ENCODE assay signal across 8 cellular contexts in the genomic region with DNA sequence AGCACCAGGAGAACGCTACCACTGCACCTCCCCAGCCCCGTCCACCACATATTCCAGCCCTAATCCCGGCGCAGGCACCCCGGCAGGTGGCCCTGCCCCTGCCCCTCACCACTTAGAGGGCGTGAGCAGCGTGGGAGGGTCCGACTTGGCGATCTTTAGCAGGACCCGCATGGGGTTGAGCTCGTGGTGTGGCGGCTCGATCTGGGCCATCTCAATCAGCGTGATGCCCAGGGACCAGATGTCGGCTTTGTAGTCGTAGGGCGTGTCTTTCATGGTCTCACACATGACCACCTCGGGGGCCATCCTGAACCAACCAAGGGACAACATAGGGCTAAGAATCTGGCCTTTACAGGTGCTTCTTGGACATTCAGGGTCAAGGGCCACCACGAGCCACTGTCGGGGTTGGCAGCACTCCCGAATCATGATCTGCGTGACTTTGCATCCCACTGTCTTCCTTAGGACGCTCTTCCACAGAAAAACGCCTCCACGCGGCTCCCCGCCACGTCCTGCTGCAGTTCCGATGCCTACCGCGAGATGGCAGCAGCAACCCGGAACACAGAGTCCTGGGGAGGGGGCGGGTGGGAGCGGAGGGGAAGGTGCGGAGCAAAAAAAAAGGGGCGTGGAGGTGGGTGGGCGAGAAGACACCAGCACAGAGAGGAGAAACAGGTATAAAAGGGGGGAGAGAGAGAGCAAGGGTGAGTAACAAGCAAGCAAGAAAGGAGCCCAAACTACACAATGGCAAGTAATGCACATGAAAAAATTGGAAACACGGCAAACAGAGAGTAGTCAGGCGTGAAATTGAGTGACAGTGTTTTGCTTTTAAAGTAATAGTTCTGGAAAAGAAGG.
DNase-seq lines count a peak whose midpoint lies in the region; ATAC-seq and TF ChIP-seq lines count a peak whose summit lies in the region.

No MANE protein-coding gene starts in this region.

- WGBS in esophagus muscularis mucosa: 21% methylated on average over 35 of the region's 39 CpGs

- H3K36me3 ChIP-seq in esophagus muscularis mucosa: peaks cover 0 to 38% (median 21%) of the 10 kb centered on the region in 4 donors

- H3K27ac ChIP-seq in esophagus muscularis mucosa (replicated peaks in 1 of 4): peak overlapping the region in 3 of 4 donors; percentile 38 to 70 (median 50)

- no peaks in the 10 kb centered on the region for H3K27me3 Mint-ChIP-seq in naive thymus-derived CD8-positive, alpha-beta T cell

- H3K27ac Mint-ChIP-seq in naive thymus-derived CD8-positive, alpha-beta T cell: peak overlapping the region; percentile 55 to 93 (median 88)

- peaks cover 21 to 61% (median 50%) of the 10 kb centered on the region in 4 donors for H3K4me1 Mint-ChIP-seq in naive thymus-derived CD8-positive, alpha-beta T cell

- no peaks in the 10 kb centered on the region for H3K9me3 ChIP-seq in esophagus muscularis mucosa

- TF ChIP-seq POLR2A in esophagus muscularis mucosa (IDR thresholded peaks at IDR 0.05; ENCODE audit: low read depth): no peak

- peaks cover 0 to 61% (median 6%) of the 10 kb centered on the region in 3 donors for H3K36me3 Mint-ChIP-seq in naive thymus-derived CD8-positive, alpha-beta T cell

- H3K4me1 ChIP-seq in esophagus muscularis mucosa: peaks cover 57 to 75% (median 67%) of the 10 kb centered on the region in 4 donors

- TF ChIP-seq EP300 in esophagus muscularis mucosa (IDR thresholded peaks at IDR 0.05): no peak

- no peaks in the 10 kb centered on the region for H3K9me3 Mint-ChIP-seq in naive thymus-derived CD8-positive, alpha-beta T cell

- TF ChIP-seq CTCF in esophagus muscularis mucosa (IDR thresholded peaks at IDR 0.05): peak in 2 of 3 experiments; percentile 93 to 99

- ATAC-seq in naive thymus-derived CD8-positive, alpha-beta T cell: peak; percentile 17 to 18
- ATAC-seq in HG02938 (IDR thresholded peaks at IDR 0.05; ENCODE audit: unreplicated experiment): no peak

- H3K27me3 ChIP-seq in esophagus muscularis mucosa: no peaks in the 10 kb centered on the region

- intact Hi-C loops in esophagus muscularis mucosa (cut with DNase I): loop anchor here (1.0 kb wide), 1 partner anchor 82 kb away; a partner anchor contains a TSS

- POLR2A ChIA-PET in naive thymus-derived CD8-positive, alpha-beta T cell (lab: Charles Lee): interaction anchor here (0.6 to 18.3 kb wide), 10 partner anchors 10 to 89 kb away, joined by 3 to 359 read pairs (median 4); a partner anchor contains a TSS

- peak overlapping the region in 9 of 10 donors; percentile 4 to 69 (median 38) for H3K4me3 Mint-ChIP-seq in naive thymus-derived CD8-positive, alpha-beta T cell

- H3K4me3 ChIP-seq in esophagus muscularis mucosa: peak overlapping the region; percentile 38 to 47 (median 40)

- DNase-seq in SIG-M5 treated with dmso at 0.1 percent for 504 hours (lab: John Stamatoyannopoulos, UW; ENCODE audit: unreplicated experiment) (peak; percentile 58), SIG-M5 (lab: John Stamatoyannopoulos, UW) (no peak), NCI-H82 (lab: John Stamatoyannopoulos, UW) (peak; percentile 61), activated T-cell treated with anti-CD3 and anti-CD28 coated beads for 48 hours (ENCODE audit: low read depth) (peak; percentile 52), esophagus muscularis mucosa (ENCODE audit: extremely low spot score) (no peak)
- DNase-seq in naive thymus-derived CD8-positive, alpha-beta T cell: peak; percentile 39 to 81 (median 64)
- DNase-seq in stimulated activated CD8-positive, alpha-beta memory T cell treated with anti-CD3 and anti-CD28 coated beads, Interleukin-7, amount 100 ng/mL, for 24 hours (ENCODE audit: low read depth): peak; percentile 45

Comparison
In these comparisons a context has a peak if more than half of its experiments do, and no peak if none do; other contexts are left out.
1. DNase-seq: peak in SIG-M5 treated with dmso at 0.1 percent for 504 hours (single experiment), NCI-H82 (single experiment), activated T-cell treated with anti-CD3 and anti-CD28 coated beads for 48 hours (single experiment), naive thymus-derived CD8-positive, alpha-beta T cell (10 of 10) and stimulated activated CD8-positive, alpha-beta memory T cell treated with anti-CD3 and anti-CD28 coated beads, Interleukin-7, amount 100 ng/mL, for 24 hours (single experiment); none in SIG-M5 (single experiment) and esophagus muscularis mucosa (single experiment).